ENCODE assay signal across 22 cellular contexts in the genomic region with DNA sequence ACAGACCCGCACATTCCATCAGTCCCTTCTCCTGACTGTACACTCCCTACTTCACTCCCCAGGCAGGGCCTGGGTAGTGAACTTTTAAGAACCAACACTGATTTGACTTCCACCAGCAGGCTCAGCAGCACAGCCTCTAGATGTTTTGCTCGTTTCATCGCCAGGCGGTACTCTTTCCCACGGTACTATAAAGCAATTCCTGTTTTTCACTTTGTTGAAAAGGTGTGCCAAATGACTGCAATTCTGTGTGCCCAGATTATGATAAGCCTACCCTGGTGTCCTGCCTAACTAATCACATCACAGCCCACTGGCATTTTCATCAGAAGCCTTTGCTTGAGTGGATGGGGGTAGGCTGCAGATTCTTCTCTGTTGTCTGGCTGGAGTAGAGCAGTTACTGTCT.
"Had no signal": no experiment of that assay in that cellular context is flagged by ENCODE, and none has a peak within 500 bp of the region (broad histone marks: within the 10 kb centered on the region; RNA-seq: fewer than 3 reads in every experiment).

No MANE protein-coding gene starts in this region.

- ATAC-seq: activated CD8-positive, alpha-beta T cell treated with anti-CD3 and anti-CD28 coated beads, Interleukin-2, amount 10 ng/mL, durations not matched to agents 7 days and 5 days; left lung; stimulated activated naive B cell treated with anti-CD40 and anti-IgM and Interleukin-4, amounts not matched to agents 10 μg/mL and 1 μg/mL and 100 μg/mL, for 72 hours had no signal

- H3K4me1 ChIP-seq: SJCRH30 had no signal

- H3K9me3 Mint-ChIP-seq: activated CD4-positive, alpha-beta T cell treated with anti-CD3 and anti-CD28 coated beads, Interleukin-2, amount 10 ng/mL, durations not matched to agents 24 days and 14 days; activated naive CD4-positive, alpha-beta T cell treated with anti-CD3 and anti-CD28 coated beads, Interleukin-2, amount 50 U/mL, for 24 hours; central memory CD8-positive, alpha-beta T cell; stimulated activated naive B cell treated with anti-CD40 and anti-IgM and Interleukin-4, amounts not matched to agents 10 μg/mL and 1 μg/mL and 100 μg/mL, for 72 hours had no signal

- H3K4me3 Mint-ChIP-seq: activated CD4-positive, alpha-beta T cell treated with anti-CD3 and anti-CD28 coated beads, Interleukin-2, amount 10 ng/mL, durations not matched to agents 24 days and 14 days; activated CD8-positive, alpha-beta T cell treated with anti-CD3 and anti-CD28 coated beads, Interleukin-2, amount 10 ng/mL, durations not matched to agents 7 days and 5 days; activated naive CD4-positive, alpha-beta T cell treated with anti-CD3 and anti-CD28 coated beads, Interleukin-2, amount 50 U/mL, for 24 hours; central memory CD8-positive, alpha-beta T cell; nephron; stimulated activated naive B cell treated with anti-CD40 and anti-IgM and Interleukin-4, amounts not matched to agents 10 μg/mL and 1 μg/mL and 100 μg/mL, for 72 hours had no signal

- H3K27me3 ChIP-seq: left lung, SJCRH30, tibial nerve had no signal

- H3K4me3 ChIP-seq: left lung, SJCRH30, tibial nerve had no signal

- DNase-seq: activated CD4-positive, alpha-beta T cell treated with anti-CD3 and anti-CD28 coated beads, Interleukin-2, amount 10 ng/mL, durations not matched to agents 24 days and 14 days; activated CD4-positive, CD25-positive, alpha-beta regulatory T cell; activated CD8-positive, alpha-beta memory T cell treated with anti-CD3 and anti-CD28 coated beads, Interleukin-2, amount 50 U/mL, for 4 hours; activated CD8-positive, alpha-beta T cell treated with anti-CD3 and anti-CD28 coated beads, Interleukin-2, amount 10 ng/mL, durations not matched to agents 7 days and 5 days; activated effector memory CD4-positive, alpha-beta T cell treated with anti-CD3 and anti-CD28 coated beads, Interleukin-2, amount 50 U/mL, for 16 hours; activated T-cell treated with anti-CD3 and anti-CD28 coated beads, Interleukin-2, amount 50 U/mL, for 48 hours; amniotic stem cell; effector memory CD4-positive, alpha-beta T cell; left lung; mesendoderm; SJCRH30; stimulated activated CD4-positive, alpha-beta T cell treated with anti-CD3 and anti-CD28 coated beads, Interleukin-15, amount 100 ng/mL, for 24 hours; stimulated activated CD4-positive, alpha-beta T cell treated with anti-CD3 and anti-CD28 coated beads, Interleukin-4, amount 100 ng/mL, for 1 hour; stimulated activated naive B cell treated with anti-CD40 and anti-IgM and Interleukin-4, amounts not matched to agents 10 μg/mL and 1 μg/mL and 100 μg/mL, for 72 hours had no signal

- H3K27ac ChIP-seq: SJCRH30 had no signal

- H3K36me3 Mint-ChIP-seq: activated naive CD4-positive, alpha-beta T cell treated with anti-CD3 and anti-CD28 coated beads, Interleukin-2, amount 50 U/mL, for 24 hours had no signal

- H3K4me1 Mint-ChIP-seq: nephron; stimulated activated naive B cell treated with anti-CD40 and anti-IgM and Interleukin-4, amounts not matched to agents 10 μg/mL and 1 μg/mL and 100 μg/mL, for 72 hours had no signal

- H3K9me3 ChIP-seq: left lung, tibial nerve had no signal

- H3K36me3 ChIP-seq: left lung, SJCRH30, tibial nerve had no signal

- H3K27me3 Mint-ChIP-seq: activated naive CD4-positive, alpha-beta T cell treated with anti-CD3 and anti-CD28 coated beads, Interleukin-2, amount 50 U/mL, for 24 hours; brain; central memory CD8-positive, alpha-beta T cell; stimulated activated naive B cell treated with anti-CD40 and anti-IgM and Interleukin-4, amounts not matched to agents 10 μg/mL and 1 μg/mL and 100 μg/mL, for 72 hours had no signal

- H3K27ac Mint-ChIP-seq: activated CD4-positive, alpha-beta T cell treated with anti-CD3 and anti-CD28 coated beads, Interleukin-2, amount 10 ng/mL, durations not matched to agents 24 days and 14 days; activated CD8-positive, alpha-beta T cell treated with anti-CD3 and anti-CD28 coated beads, Interleukin-2, amount 10 ng/mL, durations not matched to agents 7 days and 5 days; activated naive CD4-positive, alpha-beta T cell treated with anti-CD3 and anti-CD28 coated beads, Interleukin-2, amount 50 U/mL, for 24 hours; nephron had no signal

- FAIRE-seq: frontal cortex, islet of Langerhans, TTC549 had no signal
